ENCODE assay signal across 12 cellular contexts in genomic region chr6:38673397-38674165, GRCh38. TPM values are rescaled to one million over a fixed set of nuclear protein-coding genes. Genes with fewer than 3 reads are reported as not detected.
A peak's percentile ranks its signal among the peaks of the same experiment; 100 is the strongest.
DNase-seq lines count a peak whose midpoint lies in the region; ATAC-seq, FAIRE-seq and TF ChIP-seq lines count a peak whose summit lies in the region.
"Had no signal": no experiment of that assay in that cellular context is flagged by ENCODE, and none has a peak within 500 bp of the region (broad histone marks: within the 10 kb centered on the region; RNA-seq: fewer than 3 reads in every experiment).

No MANE protein-coding gene starts in this region.

- POLR2A ChIA-PET in HepG2 (lab: Yijun Ruan, JAX), result no interaction called here

- H3K4me1 ChIP-seq in liver (ENCODE audit: control insufficient read depth in 4 of 4, insufficient read depth in 4 of 4, low read length in 3 of 4) (no peaks in the 10 kb centered on the region), HepG2 (ENCODE audit: insufficient read depth, low read length) (no peaks in the 10 kb centered on the region)

- no peak for TF ChIP-seq EP300 in HepG2 (IDR thresholded peaks at IDR 0.05; ENCODE audit: low read depth in 2 of 2, low read length in 2 of 2)
- no peak for TF ChIP-seq EP300 in HepG2 (CRISPR knock-in tag; IDR thresholded peaks at IDR 0.05; ENCODE audit: borderline replicate concordance)

- TF ChIP-seq CTCF in liver (IDR thresholded peaks at IDR 0.05; ENCODE audit: low read depth, low read length, missing input control) (no peak), HepG2 (CRISPR knock-in tag; IDR thresholded peaks at IDR 0.05) (no peak)

- H3K27ac ChIP-seq in liver (ENCODE audit: low read depth in 1 of 2, low read length in 2 of 2) (no peak overlapping the region), HepG2 (ENCODE audit: extremely low read length, insufficient read depth, low read length) (no peak overlapping the region)
- H3K27ac ChIP-seq: cardiac muscle cell, WERI-Rb-1 had no signal

- no peak overlapping the region for H3K4me3 ChIP-seq in liver (ENCODE audit: low read depth in 1 of 3, low read length in 3 of 3)
- no peak overlapping the region for H3K4me3 ChIP-seq in HepG2 (replicated peaks in 1 of 3; ENCODE audit: insufficient read depth in 1 of 3, low read depth in 2 of 3, low read length in 3 of 3)
- H3K4me3 ChIP-seq: cardiac muscle cell had no signal

- intact Hi-C loops in HepG2 (cut with micrococcal nuclease; ENCODE audit: unreplicated experiment), result loop anchor here (5.0 kb wide), 1 partner anchor 181 kb away; no protein-coding TSS in a partner anchor

- no peak overlapping the region for H2AFZ ChIP-seq in HepG2 (ENCODE audit: low read length)

- no TSS peak for BruUV-seq in HepG2 (replicated peaks; lab: Mats Ljungman, UMichigan)

- H3K27me3 ChIP-seq in liver (ENCODE audit: control insufficient read depth in 4 of 4, insufficient read depth in 4 of 4, low read length in 3 of 4), result no peaks in the 10 kb centered on the region
- H3K27me3 ChIP-seq in HepG2 (ENCODE audit: control insufficient read depth in 1 of 2, insufficient read depth in 2 of 2, low read length in 2 of 2), result no peaks in the 10 kb centered on the region
- H3K27me3 ChIP-seq: cardiac muscle cell had no signal

- no peak overlapping the region for H3K9ac ChIP-seq in liver (ENCODE audit: low read depth in 1 of 2, low read length in 2 of 2)
- no peak overlapping the region for H3K9ac ChIP-seq in HepG2 (ENCODE audit: insufficient read depth, low read depth, low read length)

- peaks cover 36 to 59% of the 10 kb centered on the region in 2 donors for H3K4me1 Mint-ChIP-seq in stimulated activated naive B cell treated with anti-CD40 and anti-IgM and Interleukin-4, amounts not matched to agents 10 μg/mL and 1 μg/mL and 100 μg/mL, for 72 hours

- H3K9me3 Mint-ChIP-seq in stimulated activated naive B cell treated with anti-CD40 and anti-IgM and Interleukin-4, amounts not matched to agents 10 μg/mL and 1 μg/mL and 100 μg/mL, for 72 hours, result peaks cover 3 to 4% of the 10 kb centered on the region in 2 donors

- H3K36me3 Mint-ChIP-seq in stimulated activated naive B cell treated with anti-CD40 and anti-IgM and Interleukin-4, amounts not matched to agents 10 μg/mL and 1 μg/mL and 100 μg/mL, for 72 hours, result peaks cover 38 to 47% of the 10 kb centered on the region in 2 donors

- in situ Hi-C loops in HepG2 (cut with HindIII; ENCODE audit: extremely low pct_ligation_motif_present, low pct_unique_long_range_greater_than_20kb), result no loop called here

- WGBS in liver, result 44% methylated on average over 9 of the region's 9 CpGs
- 88% methylated on average over 9 of the region's 9 CpGs for WGBS in HepG2 (ENCODE audit: low lambda C conversion rate)

- CTCF ChIA-PET in HepG2 (lab: Yijun Ruan, JAX; ENCODE audit: low intra/inter-chr PET ratio, low total read pairs), result no interaction called here

- no peak for ATAC-seq in HepG2
- ATAC-seq in stimulated activated naive B cell treated with anti-CD40 and anti-IgM and Interleukin-4, amounts not matched to agents 10 μg/mL and 1 μg/mL and 100 μg/mL, for 72 hours (replicated peaks), result peak; percentile 29 to 38
- no peak for ATAC-seq in HG03139 (IDR thresholded peaks at IDR 0.05; ENCODE audit: unreplicated experiment)

- H3K36me3 ChIP-seq in liver (ENCODE audit: control insufficient read depth in 4 of 4, insufficient read depth in 3 of 4, low read depth in 1 of 4, low read length in 3 of 4), result peaks cover 2 to 15% (median 5%) of the 10 kb centered on the region in 4 donors
- peaks cover 7 to 31% of the 10 kb centered on the region in 2 experiments; a peak in 4 of 5 replicates for H3K36me3 ChIP-seq in HepG2 (replicated peaks in 1 of 2; ENCODE audit: control insufficient read depth in 1 of 2, insufficient read depth in 2 of 2, low read length in 2 of 2)

- TF ChIP-seq RAD21 in liver (IDR thresholded peaks at IDR 0.05), result no peak
- TF ChIP-seq RAD21 in HepG2 (CRISPR knock-in tag; IDR thresholded peaks at IDR 0.05), result no peak

- H4K20me1 ChIP-seq in HepG2 (ENCODE audit: insufficient read depth, low read length), result no peaks in the 10 kb centered on the region

- no peaks in the 10 kb centered on the region for H3K27me3 Mint-ChIP-seq in stimulated activated naive B cell treated with anti-CD40 and anti-IgM and Interleukin-4, amounts not matched to agents 10 μg/mL and 1 μg/mL and 100 μg/mL, for 72 hours

- no peak for FAIRE-seq in HepG2 (lab: Jason Lieb, UNC)

- no peaks in the 10 kb centered on the region for H3K79me2 ChIP-seq in HepG2 (ENCODE audit: insufficient read depth, low read length)

- peak overlapping the region; percentile 31 for H3K27ac Mint-ChIP-seq in stimulated activated naive B cell treated with anti-CD40 and anti-IgM and Interleukin-4, amounts not matched to agents 10 μg/mL and 1 μg/mL and 100 μg/mL, for 72 hours

- H3K9me3 ChIP-seq in liver (ENCODE audit: control insufficient read depth in 4 of 4, low read length in 3 of 4) (no peaks in the 10 kb centered on the region), HepG2 (ENCODE audit: low read length) (no peaks in the 10 kb centered on the region)

- no peak overlapping the region for H3K4me2 ChIP-seq in HepG2 (ENCODE audit: low read depth, low read length)

- DNase-seq in HepG2 (ENCODE audit: low spot score), result no peak
- DNase-seq in activated T-cell treated with anti-CD3 and anti-CD28 coated beads, Interleukin-2, amount 50 U/mL, for 48 hours, result peak; percentile 31
- no peak for DNase-seq in stimulated activated naive B cell treated with anti-CD40 and anti-IgM and Interleukin-4, amounts not matched to agents 10 μg/mL and 1 μg/mL and 100 μg/mL, for 72 hours
- DNase-seq in ecto neural progenitor cell (ENCODE audit: low spot score), result no peak
- DNase-seq: glutamatergic neuron, NCI-H524, WERI-Rb-1 had no signal

- TF ChIP-seq POLR2A in HepG2 (IDR thresholded peaks at IDR 0.05; ENCODE audit: insufficient read depth in 1 of 2, low read depth in 2 of 2, low read length in 2 of 2), result no peak

- H3K4me3 Mint-ChIP-seq in stimulated activated naive B cell treated with anti-CD40 and anti-IgM and Interleukin-4, amounts not matched to agents 10 μg/mL and 1 μg/mL and 100 μg/mL, for 72 hours, result no peak overlapping the region

RNA-seq across cellular contexts. Expression of gene GLO1, which starts 29.4 kb away (rescaled TPM):
- 100 to 1,000 TPM in 1 of 2 donors, 10 to 100 TPM in 1; 59.2 to 108 TPM for total RNA-seq in liver
- polyA plus RNA-seq in liver, result 10 to 100 TPM; 50.5 to 85.8 TPM
- 177 and 282 TPM in 2 replicates for total RNA-seq in HepG2 (2016; rRNA removed; fragmentation: Illumina TruSeq; extraction: Trizol)
- total RNA-seq in HepG2 (2016; cell fraction: cytosol; rRNA removed; fragmentation: Illumina TruSeq; extraction: Trizol; ENCODE audit: low read depth), result 25.6 and 26.7 TPM in 2 replicates
- 176 and 303 TPM in 2 replicates for total RNA-seq in HepG2 (2016; cell fraction: insoluble cytoplasmic fraction; rRNA removed; fragmentation: Illumina TruSeq; extraction: Trizol)
- 87.3 and 99.8 TPM in 2 replicates for total RNA-seq in HepG2 (2016; cell fraction: membrane; rRNA removed; fragmentation: Illumina TruSeq; extraction: Trizol)
- 82.3 and 88.7 TPM in 2 replicates for total RNA-seq in HepG2 (2016; cell fraction: nucleus; rRNA removed; fragmentation: Illumina TruSeq; extraction: Trizol)
- polyA plus RNA-seq in HepG2 (2011; rRNA removed), result 55.0 and 77.1 TPM in 2 replicates
- polyA plus RNA-seq in HepG2 (2011; cell fraction: cytosol; rRNA removed), result 36.6 and 63.7 TPM in 2 replicates
- polyA plus RNA-seq in HepG2 (2011; cell fraction: nucleus; rRNA removed), result 8.3 and 11.4 TPM in 2 replicates
- polyA plus RNA-seq in HepG2 (2012), result 99.9 and 146 TPM in 2 replicates
- polyA plus RNA-seq in HepG2 (2016; cell fraction: cytosol; fragmentation: Illumina TruSeq; extraction: Trizol; ENCODE audit: low read depth), result 29.9 and 32.0 TPM in 2 replicates
- polyA plus RNA-seq in HepG2 (2016; cell fraction: insoluble cytoplasmic fraction; fragmentation: Illumina TruSeq; extraction: Trizol; ENCODE audit: low read depth), result 301 and 355 TPM in 2 replicates
- polyA plus RNA-seq in HepG2 (2016; cell fraction: membrane; fragmentation: Illumina TruSeq; extraction: Trizol; ENCODE audit: low read depth), result 81.5 and 87.4 TPM in 2 replicates
- polyA plus RNA-seq in HepG2 (2016; cell fraction: nucleus; fragmentation: Illumina TruSeq; extraction: Trizol; ENCODE audit: insufficient read depth, low read depth), result 112 and 115 TPM in 2 replicates
- polyA minus RNA-seq in HepG2 (2011; rRNA and poly(A)+ RNA removed; ENCODE audit: low replicate concordance), result 18.4 and 27.9 TPM in 2 replicates
- 37.8 and 41.0 TPM in 2 replicates for polyA minus RNA-seq in HepG2 (2011; cell fraction: cytosol; rRNA and poly(A)+ RNA removed)
- 15.6 and 21.0 TPM in 2 replicates for polyA minus RNA-seq in HepG2 (2011; cell fraction: nucleus; rRNA and poly(A)+ RNA removed)

RNA-seq across cellular contexts. Expression of gene BTBD9, which starts 33.9 kb away (rescaled TPM):
- total RNA-seq in liver, result 10 to 100 TPM in 1 of 2 donors, 1 to 10 TPM in 1; 5.4 to 12.4 TPM
- 1 to 10 TPM; 2.0 to 6.0 TPM for polyA plus RNA-seq in liver
- 1.8 and 3.0 TPM in 2 replicates for total RNA-seq in HepG2 (2016; rRNA removed; fragmentation: Illumina TruSeq; extraction: Trizol)
- 9.0 and 9.2 TPM in 2 replicates for total RNA-seq in HepG2 (2016; cell fraction: cytosol; rRNA removed; fragmentation: Illumina TruSeq; extraction: Trizol; ENCODE audit: low read depth)
- 1.9 and 2.7 TPM in 2 replicates for total RNA-seq in HepG2 (2016; cell fraction: insoluble cytoplasmic fraction; rRNA removed; fragmentation: Illumina TruSeq; extraction: Trizol)
- 6.2 and 6.3 TPM in 2 replicates for total RNA-seq in HepG2 (2016; cell fraction: membrane; rRNA removed; fragmentation: Illumina TruSeq; extraction: Trizol)
- total RNA-seq in HepG2 (2016; cell fraction: nucleus; rRNA removed; fragmentation: Illumina TruSeq; extraction: Trizol), result 3.9 and 4.3 TPM in 2 replicates
- 1.2 TPM in 2 replicates for polyA plus RNA-seq in HepG2 (2011; rRNA removed)
- polyA plus RNA-seq in HepG2 (2011; cell fraction: cytosol; rRNA removed), result 0.43 and 0.58 TPM in 2 replicates
- polyA plus RNA-seq in HepG2 (2011; cell fraction: nucleus; rRNA removed), result 1.1 and 1.7 TPM in 2 replicates
- polyA plus RNA-seq in HepG2 (2012), result 0.68 and 0.76 TPM in 2 replicates
- 0.05 TPM in 2 replicates for polyA plus RNA-seq in HepG2 (2016; cell fraction: cytosol; fragmentation: Illumina TruSeq; extraction: Trizol; ENCODE audit: low read depth)
- polyA plus RNA-seq in HepG2 (2016; cell fraction: insoluble cytoplasmic fraction; fragmentation: Illumina TruSeq; extraction: Trizol; ENCODE audit: low read depth), result 1.0 and 1.4 TPM in 2 replicates
- 0.11 and 0.13 TPM in 2 replicates for polyA plus RNA-seq in HepG2 (2016; cell fraction: membrane; fragmentation: Illumina TruSeq; extraction: Trizol; ENCODE audit: low read depth)
- 0.85 and 1.1 TPM in 2 replicates for polyA plus RNA-seq in HepG2 (2016; cell fraction: nucleus; fragmentation: Illumina TruSeq; extraction: Trizol; ENCODE audit: insufficient read depth, low read depth)
- polyA minus RNA-seq in HepG2 (2011; rRNA and poly(A)+ RNA removed; ENCODE audit: low replicate concordance), result 4.7 and 8.0 TPM in 2 replicates
- polyA minus RNA-seq in HepG2 (2011; cell fraction: cytosol; rRNA and poly(A)+ RNA removed), result 2.0 and 2.2 TPM in 2 replicates
- polyA minus RNA-seq in HepG2 (2011; cell fraction: nucleus; rRNA and poly(A)+ RNA removed), result 18.9 and 26.6 TPM in 2 replicates

RNA-seq across cellular contexts. Expression of gene DNAH8, which starts 41.5 kb away (rescaled TPM):
- under 1 TPM; under 0.01 to 0.05 TPM for total RNA-seq in liver
- not detected for polyA plus RNA-seq in liver
- not detected in 2 replicates for total RNA-seq in HepG2 (2016; rRNA removed; fragmentation: Illumina TruSeq; extraction: Trizol)
- not detected in 2 replicates for total RNA-seq in HepG2 (2016; cell fraction: cytosol; rRNA removed; fragmentation: Illumina TruSeq; extraction: Trizol; ENCODE audit: low read depth)
- not detected in 2 replicates for total RNA-seq in HepG2 (2016; cell fraction: insoluble cytoplasmic fraction; rRNA removed; fragmentation: Illumina TruSeq; extraction: Trizol)
- not detected in 2 replicates for total RNA-seq in HepG2 (2016; cell fraction: membrane; rRNA removed; fragmentation: Illumina TruSeq; extraction: Trizol)
- total RNA-seq in HepG2 (2016; cell fraction: nucleus; rRNA removed; fragmentation: Illumina TruSeq; extraction: Trizol), result not detected in 2 replicates
- not detected in 2 replicates for polyA plus RNA-seq in HepG2 (2011; rRNA removed)
- not detected in 2 replicates for polyA plus RNA-seq in HepG2 (2011; cell fraction: cytosol; rRNA removed)
- polyA plus RNA-seq in HepG2 (2011; cell fraction: nucleus; rRNA removed), result not detected in 2 replicates
- not detected in 2 replicates for polyA plus RNA-seq in HepG2 (2012)
- polyA plus RNA-seq in HepG2 (2016; cell fraction: cytosol; fragmentation: Illumina TruSeq; extraction: Trizol; ENCODE audit: low read depth), result not detected in 2 replicates
- polyA plus RNA-seq in HepG2 (2016; cell fraction: insoluble cytoplasmic fraction; fragmentation: Illumina TruSeq; extraction: Trizol; ENCODE audit: low read depth), result not detected in 2 replicates
- polyA plus RNA-seq in HepG2 (2016; cell fraction: membrane; fragmentation: Illumina TruSeq; extraction: Trizol; ENCODE audit: low read depth), result not detected in 2 replicates
- not detected in 2 replicates for polyA plus RNA-seq in HepG2 (2016; cell fraction: nucleus; fragmentation: Illumina TruSeq; extraction: Trizol; ENCODE audit: insufficient read depth, low read depth)
- polyA minus RNA-seq in HepG2 (2011; rRNA and poly(A)+ RNA removed; ENCODE audit: low replicate concordance), result not detected in 2 replicates
- polyA minus RNA-seq in HepG2 (2011; cell fraction: cytosol; rRNA and poly(A)+ RNA removed), result not detected in 2 replicates
- polyA minus RNA-seq in HepG2 (2011; cell fraction: nucleus; rRNA and poly(A)+ RNA removed), result not detected in 2 replicates
- total RNA-seq: cardiac muscle cell, HT-29 had no signal
- polyA plus RNA-seq: BJ, cardiac muscle cell had no signal

Comparison
In these comparisons a context has a peak if more than half of its experiments do, and no peak if none do; other contexts are left out.
1. ATAC-seq: peak in stimulated activated naive B cell treated with anti-CD40 and anti-IgM and Interleukin-4, amounts not matched to agents 10 μg/mL and 1 μg/mL and 100 μg/mL, for 72 hours (2 of 2); none in HepG2 (single experiment) and HG03139 (single experiment).
2. DNase-seq: peak in activated T-cell treated with anti-CD3 and anti-CD28 coated beads, Interleukin-2, amount 50 U/mL, for 48 hours (2 of 2); none in HepG2 (single experiment), stimulated activated naive B cell treated with anti-CD40 and anti-IgM and Interleukin-4, amounts not matched to agents 10 μg/mL and 1 μg/mL and 100 μg/mL, for 72 hours (single experiment) and ecto neural progenitor cell (single experiment).